Comparison of ENCODE assay signal across 11 cellular contexts in genomic region chr4:174136013-174136412, GRCh38.
DNase-seq lines count a peak whose midpoint lies in the region; ATAC-seq, FAIRE-seq and TF ChIP-seq lines count a peak whose summit lies in the region.
"Had no signal": no experiment of that assay in that cellular context is flagged by ENCODE, and none has a peak within 500 bp of the region (broad histone marks: within the 10 kb centered on the region; RNA-seq: fewer than 3 reads in every experiment).

No MANE protein-coding gene starts in this region.

- no peaks in the 10 kb centered on the region for H3K4me1 Mint-ChIP-seq in activated CD8-positive, alpha-beta memory T cell treated with anti-CD3 and anti-CD28 coated beads, Interleukin-2, amount 10 ng/mL, durations not matched to agents 7 days and 5 days
- H3K4me1 Mint-ChIP-seq: activated CD4-positive, alpha-beta T cell treated with anti-CD3 and anti-CD28 coated beads, Interleukin-2, amount 10 ng/mL, durations not matched to agents 7 days and 5 days had no signal

- FAIRE-seq in urothelium cell line (lab: Jason Lieb, UNC): no peak

- ATAC-seq in activated CD8-positive, alpha-beta memory T cell treated with anti-CD3 and anti-CD28 coated beads, Interleukin-2, amount 10 ng/mL, durations not matched to agents 7 days and 5 days: no peak
- ATAC-seq: naive thymus-derived CD8-positive, alpha-beta T cell had no signal

- peak; percentile 68 for DNase-seq in NCI-H1105 treated with DMSO at 0.1 percent for 48 hours (lab: John Stamatoyannopoulos, UW)
- DNase-seq in NCI-H1105 (lab: John Stamatoyannopoulos, UW): no peak
- peak; percentile 8 to 34 for DNase-seq in cardiac fibroblast (ENCODE audit: low read depth in 2 of 2)
- DNase-seq in mucosa of gallbladder (ENCODE audit: low spot score): peak; percentile 32
- DNase-seq in urothelium cell line (ENCODE audit: low spot score): peak; percentile 5
- DNase-seq in posterior cingulate gyrus: no peak
- no peak for DNase-seq in cortex of kidney (lab: John Stamatoyannopoulos, UW)
- no peak for DNase-seq in activated CD8-positive, alpha-beta memory T cell treated with anti-CD3 and anti-CD28 coated beads, Interleukin-2, amount 10 ng/mL, durations not matched to agents 7 days and 5 days
- DNase-seq: 8988T; activated CD4-positive, alpha-beta T cell treated with anti-CD3 and anti-CD28 coated beads, Interleukin-2, amount 10 ng/mL, durations not matched to agents 7 days and 5 days; naive thymus-derived CD8-positive, alpha-beta T cell had no signal

- intact Hi-C loops in posterior cingulate gyrus (cut with DNase I): no loop called here

- no peaks in the 10 kb centered on the region for H3K36me3 Mint-ChIP-seq in activated CD8-positive, alpha-beta memory T cell treated with anti-CD3 and anti-CD28 coated beads, Interleukin-2, amount 10 ng/mL, durations not matched to agents 7 days and 5 days
- H3K36me3 Mint-ChIP-seq: naive thymus-derived CD8-positive, alpha-beta T cell had no signal

- CTCF ChIA-PET in activated CD8-positive, alpha-beta memory T cell treated with anti-CD3 and anti-CD28 coated beads, Interleukin-2, amount 10 ng/mL, durations not matched to agents 7 days and 5 days (lab: Charles Lee): no interaction called here

- H3K4me3 ChIP-seq in cardiac fibroblast (replicated peaks in 1 of 2; ENCODE audit: low read depth in 2 of 2, low read length in 2 of 2): no peak overlapping the region

- peaks cover 5% of the 10 kb centered on the region for H3K27me3 Mint-ChIP-seq in activated CD8-positive, alpha-beta memory T cell treated with anti-CD3 and anti-CD28 coated beads, Interleukin-2, amount 10 ng/mL, durations not matched to agents 7 days and 5 days

- no peaks in the 10 kb centered on the region for H3K9me3 Mint-ChIP-seq in activated CD8-positive, alpha-beta memory T cell treated with anti-CD3 and anti-CD28 coated beads, Interleukin-2, amount 10 ng/mL, durations not matched to agents 7 days and 5 days (ENCODE audit: low read depth)
- H3K9me3 Mint-ChIP-seq: activated CD4-positive, alpha-beta T cell treated with anti-CD3 and anti-CD28 coated beads, Interleukin-2, amount 10 ng/mL, durations not matched to agents 7 days and 5 days; naive thymus-derived CD8-positive, alpha-beta T cell had no signal

- TF ChIP-seq CTCF in cardiac fibroblast (IDR thresholded peaks at IDR 0.05; ENCODE audit: low read depth, low read length): no peak

- H3K4me3 Mint-ChIP-seq in activated CD8-positive, alpha-beta memory T cell treated with anti-CD3 and anti-CD28 coated beads, Interleukin-2, amount 10 ng/mL, durations not matched to agents 7 days and 5 days: no peak overlapping the region
- H3K4me3 Mint-ChIP-seq: activated CD4-positive, alpha-beta T cell treated with anti-CD3 and anti-CD28 coated beads, Interleukin-2, amount 10 ng/mL, durations not matched to agents 7 days and 5 days; naive thymus-derived CD8-positive, alpha-beta T cell had no signal

- no peak overlapping the region for H3K27ac Mint-ChIP-seq in activated CD8-positive, alpha-beta memory T cell treated with anti-CD3 and anti-CD28 coated beads, Interleukin-2, amount 10 ng/mL, durations not matched to agents 7 days and 5 days
- H3K27ac Mint-ChIP-seq: activated CD4-positive, alpha-beta T cell treated with anti-CD3 and anti-CD28 coated beads, Interleukin-2, amount 10 ng/mL, durations not matched to agents 7 days and 5 days; naive thymus-derived CD8-positive, alpha-beta T cell had no signal

Comparison
In these comparisons a context has a peak if more than half of its experiments do, and no peak if none do; other contexts are left out.
1. DNase-seq: peak in NCI-H1105 treated with DMSO at 0.1 percent for 48 hours (single experiment), cardiac fibroblast (2 of 2), mucosa of gallbladder (single experiment) and urothelium cell line (single experiment); none in NCI-H1105 (single experiment), posterior cingulate gyrus (0 of 10), cortex of kidney (single experiment) and activated CD8-positive, alpha-beta memory T cell treated with anti-CD3 and anti-CD28 coated beads, Interleukin-2, amount 10 ng/mL, durations not matched to agents 7 days and 5 days (single experiment).